In the genomic region with DNA sequence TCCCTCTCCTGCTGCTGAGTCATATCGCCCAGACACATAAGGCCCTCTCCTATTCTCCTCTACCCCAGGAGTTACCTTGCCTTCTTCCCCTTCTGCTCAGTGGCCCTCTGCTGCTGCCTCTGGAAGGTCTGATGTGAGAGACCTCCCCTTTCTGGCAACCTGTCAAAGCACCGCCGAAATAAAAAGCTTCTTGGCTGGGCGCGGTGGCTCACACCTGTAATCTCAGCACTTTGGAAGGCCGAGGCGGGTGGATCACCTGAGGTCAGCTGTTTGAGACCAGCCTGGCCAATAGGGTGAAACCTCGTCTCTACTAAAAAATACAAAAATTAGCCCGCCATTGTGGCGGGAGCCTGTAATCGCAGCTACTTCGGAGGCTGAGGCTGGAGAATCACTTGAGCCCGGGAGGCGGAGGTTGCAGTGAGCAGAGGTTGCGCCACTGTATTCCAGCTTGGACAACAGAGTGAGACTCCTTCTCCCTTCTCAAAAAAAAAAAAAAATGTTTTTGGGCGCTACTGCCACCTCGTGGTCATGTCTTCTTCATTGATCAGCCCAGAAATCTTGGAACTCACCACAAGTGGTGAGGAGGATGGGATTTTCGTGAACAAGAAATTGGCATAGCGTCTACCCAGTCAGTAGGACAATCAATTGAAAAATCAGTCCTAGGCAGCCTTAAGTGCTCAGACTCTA, we compare ENCODE assay signal across 9 cellular contexts. TPM values are rescaled to one million over a fixed set of nuclear protein-coding genes. Genes with fewer than 3 reads are reported as not detected.
DNase-seq lines count a peak whose midpoint lies in the region; ATAC-seq and TF ChIP-seq lines count a peak whose summit lies in the region.
"Had no signal": no experiment of that assay in that cellular context is flagged by ENCODE, and none has a peak within 500 bp of the region (broad histone marks: within the 10 kb centered on the region; RNA-seq: fewer than 3 reads in every experiment).

No MANE protein-coding gene starts in this region.

- no peak for TF ChIP-seq EP300 in transverse colon (IDR thresholded peaks at IDR 0.05; ENCODE audit: low read depth)

- intact Hi-C loops in transverse colon (cut with DNase I; ENCODE audit: low total_unique reads): no loop called here

- H3K36me3 ChIP-seq in cardiac muscle cell (no peaks in the 10 kb centered on the region), transverse colon (no peaks in the 10 kb centered on the region)

- H3K4me3 ChIP-seq in cardiac muscle cell: no peak overlapping the region
- no peak overlapping the region for H3K4me3 ChIP-seq in transverse colon

- H3K27me3 ChIP-seq in cardiac muscle cell: no peaks in the 10 kb centered on the region
- H3K27me3 ChIP-seq in transverse colon: no peaks in the 10 kb centered on the region

- in situ Hi-C loops in transverse colon (cut with MboI; ENCODE audit: low pct_ligation_motif_present in 1 of 4, low pct_unique_long_range_greater_than_20kb in 1 of 4, low sequenced_read_pairs in 3 of 4): loop anchor here (25.0 kb wide), 2 partner anchors 107 to 332 kb away; a partner anchor contains a TSS

- H3K9me3 ChIP-seq in cardiac muscle cell (ENCODE audit: low read depth) (no peaks in the 10 kb centered on the region), transverse colon (no peaks in the 10 kb centered on the region)

- peak; percentile 40 for TF ChIP-seq CTCF in cardiac muscle cell (IDR thresholded peaks at IDR 0.05; ENCODE audit: low read depth, low read length)
- TF ChIP-seq CTCF in transverse colon (IDR thresholded peaks at IDR 0.05): peak; percentile 28 to 53 (median 40)

- ATAC-seq in HG02870 (IDR thresholded peaks at IDR 0.05; ENCODE audit: unreplicated experiment) (peak; percentile 41), SK-N-SH treated with all-trans-retinoic acid at 6 μM for 48 hours (peak; percentile 91)
- ATAC-seq: naive thymus-derived CD8-positive, alpha-beta T cell had no signal

- no peak for TF ChIP-seq POLR2A in transverse colon (IDR thresholded peaks at IDR 0.05)

- WGBS in transverse colon (ENCODE audit: low coverage in 1 of 2), 2 donors: 47% methylated on average over 19 of the region's 19 CpGs; no CpG with 5 or more reads in 1 of the 2 donors

- DNase-seq in NCI-H748 (lab: John Stamatoyannopoulos, UW; ENCODE audit: unreplicated experiment): peak; percentile 50
- no peak for DNase-seq in NCI-H748 treated with DMSO at 0.1 percent for 48 hours (lab: John Stamatoyannopoulos, UW)
- DNase-seq in cardiac muscle cell (ENCODE audit: low read depth in 1 of 2, low spot score in 1 of 2): peak; percentile 15 to 53
- DNase-seq in transverse colon: peak; percentile 27
- DNase-seq in NCI-H69 (lab: John Stamatoyannopoulos, UW): no peak
- DNase-seq in kidney glomerular epithelial cell (lab: John Stamatoyannopoulos, UW): no peak

- H3K27ac ChIP-seq in cardiac muscle cell (no peak overlapping the region), transverse colon (no peak overlapping the region)

- H3K4me1 ChIP-seq in cardiac muscle cell (ENCODE audit: low read depth): no peaks in the 10 kb centered on the region
- H3K4me1 ChIP-seq in transverse colon: no peaks in the 10 kb centered on the region

TF ChIP-seq in SK-N-SH treated with all-trans-retinoic acid at 6 μM for 48 hours, 23 proteins besides CTCF, POLR2A, EP300 and RAD21:
- no peak for TF ChIP-seq TOX (CRISPR knock-in tag; IDR thresholded peaks at IDR 0.05; ENCODE audit: borderline replicate concordance)
- TF ChIP-seq ZNF565 (CRISPR knock-in tag; conservative IDR thresholded peaks at IDR 0.05; ENCODE audit: low read depth): no peak
- TF ChIP-seq, protein P1, sequence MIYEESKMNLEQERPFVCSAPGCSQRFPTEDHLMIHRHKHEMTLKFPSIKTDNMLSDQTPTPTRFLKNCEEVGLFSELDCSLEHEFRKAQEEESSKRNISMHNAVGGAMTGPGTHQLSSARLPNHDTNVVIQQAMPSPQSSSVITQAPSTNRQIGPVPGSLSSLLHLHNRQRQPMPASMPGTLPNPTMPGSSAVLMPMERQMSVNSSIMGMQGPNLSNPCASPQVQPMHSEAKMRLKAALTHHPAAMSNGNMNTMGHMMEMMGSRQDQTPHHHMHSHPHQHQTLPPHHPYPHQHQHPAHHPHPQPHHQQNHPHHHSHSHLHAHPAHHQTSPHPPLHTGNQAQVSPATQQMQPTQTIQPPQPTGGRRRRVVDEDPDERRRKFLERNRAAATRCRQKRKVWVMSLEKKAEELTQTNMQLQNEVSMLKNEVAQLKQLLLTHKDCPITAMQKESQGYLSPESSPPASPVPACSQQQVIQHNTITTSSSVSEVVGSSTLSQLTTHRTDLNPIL (CRISPR knock-in tag; IDR thresholded peaks at IDR 0.05; ENCODE audit: low read depth): no peak
- TF ChIP-seq ZFP30 (CRISPR knock-in tag; IDR thresholded peaks at IDR 0.05): no peak
- TF ChIP-seq PPARA (CRISPR knock-in tag; IDR thresholded peaks at IDR 0.05; ENCODE audit: borderline replicate concordance): no peak
- no peak for TF ChIP-seq CSDC2 (CRISPR knock-in tag; IDR thresholded peaks at IDR 0.05)
- TF ChIP-seq ZFP3 (CRISPR knock-in tag; IDR thresholded peaks at IDR 0.05): no peak

RNA-seq across cellular contexts. Expression of a gene that starts 8.6 kb away (rescaled TPM):
- total RNA-seq in cardiac muscle cell: 7.4 and 10.1 TPM in 2 replicates
- 1.5 and 2.5 TPM in 2 replicates for polyA plus RNA-seq in cardiac muscle cell
- total RNA-seq in transverse colon: 10 to 100 TPM in 2 of 4 donors, 1 to 10 TPM in 2; 5.2 to 18.7 (median 9.2) TPM

Comparison
In these comparisons a context has a peak if more than half of its experiments do, and no peak if none do; other contexts are left out.
1. DNase-seq: peak in NCI-H748 (single experiment), cardiac muscle cell (2 of 2) and transverse colon (single experiment); none in NCI-H748 treated with DMSO at 0.1 percent for 48 hours (single experiment), NCI-H69 (single experiment) and kidney glomerular epithelial cell (single experiment).